Comparison of ENCODE assay signal across 11 cellular contexts in the genomic region with DNA sequence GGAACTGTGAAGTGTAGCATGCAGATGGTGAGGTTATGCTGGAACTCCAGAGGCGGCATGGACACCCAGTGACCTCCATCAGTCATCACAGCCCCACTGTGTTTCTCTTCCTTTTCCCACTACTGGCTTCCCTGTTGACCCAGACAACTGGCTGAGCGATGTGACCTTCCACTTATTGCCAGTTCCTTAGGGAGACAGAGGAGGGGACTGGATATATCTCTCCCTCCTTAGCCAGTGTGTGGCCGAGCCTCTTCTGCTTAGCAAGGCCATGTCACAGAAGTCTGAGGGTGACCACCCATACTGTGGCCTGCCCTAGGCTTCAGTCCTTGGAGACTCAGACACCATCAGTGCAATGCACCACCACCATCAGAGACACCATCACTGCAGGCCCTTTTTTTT. TPM values are rescaled to one million over a fixed set of nuclear protein-coding genes. Genes with fewer than 3 reads are reported as not detected.
DNase-seq lines count a peak whose midpoint lies in the region; ATAC-seq, FAIRE-seq and TF ChIP-seq lines count a peak whose summit lies in the region.
"Had no signal": no experiment of that assay in that cellular context is flagged by ENCODE, and none has a peak within 500 bp of the region (broad histone marks: within the 10 kb centered on the region; RNA-seq: fewer than 3 reads in every experiment).

No MANE protein-coding gene starts in this region.

- H3K27ac ChIP-seq in left ventricle myocardium inferior (replicated peaks) (peak overlapping the region; percentile 51), kidney (ENCODE audit: low read depth in 2 of 2, low read length in 2 of 2) (no peak overlapping the region), thyroid gland (peak overlapping the region; percentile 21 to 74 (median 52))
- H3K27ac ChIP-seq in CD4-positive, alpha-beta memory T cell (ENCODE audit: low read depth, low read length): no peak overlapping the region

- no peaks in the 10 kb centered on the region for H3K9me3 Mint-ChIP-seq in CD4-positive, alpha-beta memory T cell

- 69 to 78% methylated on average over 3 of the region's 3 CpGs for WGBS in thyroid gland, 2 donors

- ATAC-seq in Right ventricle myocardium inferior (no peak), GM21367 (IDR thresholded peaks at IDR 0.05; ENCODE audit: unreplicated experiment) (no peak)

- no peak for FAIRE-seq in kidney (lab: Jason Lieb, UNC)
- FAIRE-seq: RCC 7860 had no signal

- TF ChIP-seq CTCF in left ventricle myocardium inferior (IDR thresholded peaks at IDR 0.05; ENCODE audit: borderline replicate concordance): no peak
- TF ChIP-seq CTCF in kidney (IDR thresholded peaks at IDR 0.05; ENCODE audit: borderline replicate concordance, extremely low read depth, insufficient read depth): no peak
- TF ChIP-seq CTCF in thyroid gland (IDR thresholded peaks at IDR 0.05): no peak

- peaks cover 6 to 13% of the 10 kb centered on the region in 2 donors for H3K36me3 Mint-ChIP-seq in CD4-positive, alpha-beta memory T cell

- peaks cover 7% of the 10 kb centered on the region for H3K36me3 ChIP-seq in left ventricle myocardium inferior
- peaks cover under 1% of the 10 kb centered on the region for H3K36me3 ChIP-seq in CD4-positive, alpha-beta memory T cell (ENCODE audit: insufficient read depth, low read length)
- H3K36me3 ChIP-seq in kidney (ENCODE audit: control insufficient read depth in 1 of 2, insufficient read depth in 2 of 2, low read length in 2 of 2): peaks cover 0 to 4% of the 10 kb centered on the region in 2 donors
- H3K36me3 ChIP-seq in thyroid gland: no peaks in the 10 kb centered on the region

- H3K4me3 ChIP-seq in left ventricle myocardium inferior (no peak overlapping the region), kidney (ENCODE audit: low read length in 2 of 2) (no peak overlapping the region), thyroid gland (replicated peaks in 1 of 3) (no peak overlapping the region)
- no peak overlapping the region for H3K4me3 ChIP-seq in CD4-positive, alpha-beta memory T cell (ENCODE audit: low read length in 2 of 2)
- H3K4me3 ChIP-seq: MG63 had no signal

- H3K4me1 ChIP-seq in left ventricle myocardium inferior (peaks cover 86% of the 10 kb centered on the region), kidney (ENCODE audit: control insufficient read depth in 1 of 2, insufficient read depth in 1 of 2, low read depth in 1 of 2, low read length in 2 of 2) (peaks cover 16 to 44% of the 10 kb centered on the region in 2 donors), thyroid gland (peaks cover 28 to 75% of the 10 kb centered on the region in 2 donors)
- H3K4me1 ChIP-seq in CD4-positive, alpha-beta memory T cell (ENCODE audit: insufficient read depth, low read length): peaks cover 64% of the 10 kb centered on the region

- POLR2A ChIA-PET in CD4-positive, alpha-beta memory T cell (lab: Charles Lee; ENCODE audit: partially characterized antibody): interaction anchor here (1.0 to 2.2 kb wide), 2 partner anchors 30 to 31 kb away, joined by 4 to 12 read pairs; a partner anchor contains a TSS

- no peak for TF ChIP-seq POLR2A in thyroid gland (IDR thresholded peaks at IDR 0.05)

- H3K27me3 Mint-ChIP-seq in CD4-positive, alpha-beta memory T cell: no peaks in the 10 kb centered on the region

- no peak overlapping the region for H3K9ac ChIP-seq in kidney (ENCODE audit: low read length in 2 of 2)

- peak overlapping the region in 5 of 7 donors; percentile 42 to 88 (median 48) for H3K27ac Mint-ChIP-seq in CD4-positive, alpha-beta memory T cell

- peaks cover 14 to 67% (median 51%) of the 10 kb centered on the region in 4 donors for H3K4me1 Mint-ChIP-seq in CD4-positive, alpha-beta memory T cell

- intact Hi-C loops in left ventricle myocardium inferior (cut with micrococcal nuclease) (no loop called here), Right ventricle myocardium inferior (cut with DNase I) (no loop called here), kidney (cut with DNase I) (no loop called here), thyroid gland (cut with DNase I) (no loop called here)
- intact Hi-C loops in CD4-positive, alpha-beta memory T cell (cut with micrococcal nuclease): loop anchor here (10.0 kb wide), 1 partner anchor 389 kb away; a partner anchor contains a TSS

- DNase-seq in left ventricle myocardium inferior (no peak), Right ventricle myocardium inferior (ENCODE audit: missing footprints) (no peak), kidney (peak; percentile 31), thyroid gland (no peak), NCI-H2227 (lab: John Stamatoyannopoulos, UW; ENCODE audit: unreplicated experiment) (no peak)
- no peak for DNase-seq in CD4-positive, alpha-beta memory T cell
- DNase-seq: SIG-M5 had no signal

- CTCF ChIA-PET in CD4-positive, alpha-beta memory T cell (lab: Charles Lee; ENCODE audit: partially characterized antibody): interaction anchor here (0.9 to 1.8 kb wide), 5 partner anchors 10 to 317 kb away, joined by 4 to 11 read pairs (median 4); a partner anchor contains a TSS

- no peak overlapping the region for H3K4me3 Mint-ChIP-seq in CD4-positive, alpha-beta memory T cell

- H3K27me3 ChIP-seq in left ventricle myocardium inferior (ENCODE audit: low read depth) (no peaks in the 10 kb centered on the region), thyroid gland (no peaks in the 10 kb centered on the region)
- no peaks in the 10 kb centered on the region for H3K27me3 ChIP-seq in CD4-positive, alpha-beta memory T cell (ENCODE audit: insufficient read depth, low read length)
- H3K27me3 ChIP-seq: MG63 had no signal

- no peaks in the 10 kb centered on the region for H3K9me3 ChIP-seq in left ventricle myocardium inferior (replicated peaks)
- no peaks in the 10 kb centered on the region for H3K9me3 ChIP-seq in CD4-positive, alpha-beta memory T cell (ENCODE audit: control insufficient read depth in 1 of 2, low read length in 2 of 2)
- no peaks in the 10 kb centered on the region for H3K9me3 ChIP-seq in kidney (ENCODE audit: control insufficient read depth in 1 of 2, low read length in 2 of 2)
- no peaks in the 10 kb centered on the region for H3K9me3 ChIP-seq in thyroid gland
- H3K9me3 ChIP-seq: MG63 had no signal

RNA-seq across cellular contexts. Expression of a gene that starts 3.0 kb away (rescaled TPM):
- total RNA-seq in left ventricle myocardium inferior (34.0 TPM), Right ventricle myocardium inferior (34.5 TPM), kidney (116 TPM), thyroid gland (10 to 100 TPM; 61.7 to 90.9 (median 76.0) TPM)
- total RNA-seq in CD4-positive, alpha-beta memory T cell: 100 to 1,000 TPM; 234 to 251 TPM
- polyA plus RNA-seq in CD4-positive, alpha-beta memory T cell: 10 to 100 TPM; 38.7 to 44.6 TPM
- 35.3 TPM for polyA plus RNA-seq in kidney (ENCODE audit: insufficient read depth, low read depth, low replicate concordance)

RNA-seq across cellular contexts. Expression of a gene that starts 31.3 kb away (rescaled TPM):
- total RNA-seq in left ventricle myocardium inferior (85.2 TPM), Right ventricle myocardium inferior (85.6 TPM), kidney (130 TPM), thyroid gland (100 to 1,000 TPM in 2 of 4 donors, 10 to 100 TPM in 2; 65.0 to 111 (median 90.4) TPM)
- 10 to 100 TPM; 82.1 to 85.3 TPM for total RNA-seq in CD4-positive, alpha-beta memory T cell
- polyA plus RNA-seq in CD4-positive, alpha-beta memory T cell: 10 to 100 TPM; 29.4 to 75.3 TPM
- 81.8 TPM for polyA plus RNA-seq in kidney (ENCODE audit: insufficient read depth, low read depth, low replicate concordance)

RNA-seq across cellular contexts. Expression of a gene that starts 48.4 kb away (rescaled TPM):
- total RNA-seq in left ventricle myocardium inferior (not detected), Right ventricle myocardium inferior (not detected), kidney (not detected), thyroid gland (not detected)
- not detected for total RNA-seq in CD4-positive, alpha-beta memory T cell
- not detected for polyA plus RNA-seq in CD4-positive, alpha-beta memory T cell
- polyA plus RNA-seq in kidney (ENCODE audit: insufficient read depth, low read depth, low replicate concordance): not detected
- total RNA-seq: HT-29 had no signal

Comparison
In these comparisons a context has a peak if more than half of its experiments do, and no peak if none do; other contexts are left out.
1. H3K27ac ChIP-seq: peak in left ventricle myocardium inferior (single experiment) and thyroid gland (3 of 3); none in CD4-positive, alpha-beta memory T cell (single experiment) and kidney (0 of 2).